ENCODE assay signal across 22 cellular contexts in genomic region chr2:157930728-157931127, GRCh38. TPM values are rescaled to one million over a fixed set of nuclear protein-coding genes. Genes with fewer than 3 reads are reported as not detected.
DNase-seq lines count a peak whose midpoint lies in the region; ATAC-seq, FAIRE-seq and TF ChIP-seq lines count a peak whose summit lies in the region.
"Had no signal": no experiment of that assay in that cellular context is flagged by ENCODE, and none has a peak within 500 bp of the region (broad histone marks: within the 10 kb centered on the region; RNA-seq: fewer than 3 reads in every experiment).

No MANE protein-coding gene starts in this region.

- H4K5ac ChIP-seq in mesendoderm (ENCODE audit: low read length): no peak overlapping the region

- no peak overlapping the region for H3K56ac ChIP-seq in mesendoderm (ENCODE audit: low read length)

- H2AFZ ChIP-seq in K562 (ENCODE audit: low read depth, low read length): peak overlapping the region; percentile 75; the same call in 1 of the 2 replicates
- H2AFZ ChIP-seq: GM23338 had no signal

- H3K9ac ChIP-seq in K562 (ENCODE audit: insufficient read depth in 1 of 2, low read depth in 2 of 2, low read length in 2 of 2) (peak overlapping the region in 1 of 2 experiments; percentile 29; a peak in 2 of 4 replicates), mesendoderm (ENCODE audit: low read length) (no peak overlapping the region)
- H3K9ac ChIP-seq: BLaER1 treated with 17β-estradiol and CSF1 and Interleukin-3, amounts not matched to agents 10 nM and 100 nM had no signal

- TF ChIP-seq RAD21 in K562 (CRISPR knock-in tag; conservative IDR thresholded peaks at IDR 0.05 in 1 of 2, IDR thresholded peaks at IDR 0.05 in 1 of 2): no peak

- DNase-seq in Right ventricle myocardium superior: no peak
- DNase-seq in right cardiac atrium: no peak
- peak; percentile 36 for DNase-seq in OCI-M1 (lab: John Stamatoyannopoulos, UW)
- DNase-seq in K562 (ENCODE audit: extremely low read depth in 1 of 4, low spot score in 3 of 4): no peak
- DNase-seq in mesendoderm: no peak
- DNase-seq in Kasumi-1 (lab: John Stamatoyannopoulos, UW): no peak
- DNase-seq: 8988T; ACHN; AML-193; BE2C; CD4-positive, alpha-beta T cell; CD8-positive, alpha-beta memory T cell; DMS 273 treated with DMSO at 0.1 percent for 48 hours; DMS79 treated with DMSO at 0.1 percent for 48 hours; H9 had no signal

- no peaks in the 10 kb centered on the region for H3K36me3 ChIP-seq in K562 (ENCODE audit: control insufficient read depth, insufficient read depth, low read length)
- no peaks in the 10 kb centered on the region for H3K36me3 ChIP-seq in mesendoderm (ENCODE audit: control insufficient read depth, insufficient read depth, low read length)
- H3K36me3 ChIP-seq: BE2C; BLaER1 treated with 17β-estradiol and CSF1 and Interleukin-3, amounts not matched to agents 10 nM and 100 nM had no signal

- TF ChIP-seq CTCF in K562 (IDR thresholded peaks at IDR 0.05 in 2 of 3, conservative IDR thresholded peaks at IDR 0.05 in 1 of 3; ENCODE audit: insufficient read depth in 2 of 3, low read depth in 1 of 3, low read length in 3 of 3): no peak

- peak overlapping the region; percentile 57 for H2BK15ac ChIP-seq in mesendoderm (replicated peaks; ENCODE audit: low read depth)

- TF ChIP-seq EP300 in K562 (IDR thresholded peaks at IDR 0.05; ENCODE audit: low read length): no peak

- no peak for FAIRE-seq in K562 (lab: Jason Lieb, UNC)
- FAIRE-seq: A549, GM12891, GM18507 had no signal

- TF ChIP-seq POLR2A in K562 (conservative IDR thresholded peaks at IDR 0.05): no peak

- H3K79me1 ChIP-seq in mesendoderm (ENCODE audit: low read length): no peaks in the 10 kb centered on the region

- no peak overlapping the region for H2AK5ac ChIP-seq in mesendoderm (ENCODE audit: low read length)

- H3K23ac ChIP-seq in mesendoderm (ENCODE audit: low read length): no peak overlapping the region

- peak overlapping the region; percentile 47 for H3K18ac ChIP-seq in mesendoderm (ENCODE audit: low read length)

- in situ Hi-C loops in K562 (cut with MboI): no loop called here

- H3K27me3 ChIP-seq in right cardiac atrium (ENCODE audit: control insufficient read depth, insufficient read depth) (no peaks in the 10 kb centered on the region), K562 (ENCODE audit: control insufficient read depth in 2 of 2, insufficient read depth in 2 of 2, low read length in 2 of 2) (no peaks in the 10 kb centered on the region), mesendoderm (ENCODE audit: insufficient read depth, low read length, poor library complexity) (peaks cover 3% of the 10 kb centered on the region)
- H3K27me3 ChIP-seq: BE2C; BLaER1 treated with 17β-estradiol and CSF1 and Interleukin-3, amounts not matched to agents 10 nM and 100 nM had no signal

- POLR2A ChIA-PET in K562 (lab: Yijun Ruan, JAX): interaction anchor here (0.6 kb wide), 1 partner anchor 253 kb away, joined by 3 read pairs; no protein-coding TSS in a partner anchor

- peak; percentile 84 for ATAC-seq in Right ventricle myocardium superior (ENCODE audit: poor library complexity)
- no peak for ATAC-seq in right cardiac atrium
- no peak for ATAC-seq in K562
- no peak for ATAC-seq in HG02938 (IDR thresholded peaks at IDR 0.05; ENCODE audit: unreplicated experiment)
- ATAC-seq: A549, GM23338, HCT116 had no signal

- H3K4me3 ChIP-seq in right cardiac atrium (ENCODE audit: low read length) (no peak overlapping the region), K562 (no peak overlapping the region), mesendoderm (ENCODE audit: low read length) (no peak overlapping the region)
- H3K4me3 ChIP-seq: A549; BLaER1 treated with 17β-estradiol and CSF1 and Interleukin-3, amounts not matched to agents 10 nM and 100 nM; GM23338 had no signal

- no peak overlapping the region for H4K8ac ChIP-seq in mesendoderm (ENCODE audit: low read depth, low read length)

- CTCF ChIA-PET in K562 (lab: Yijun Ruan, JAX; ENCODE audit: low intra/inter-chr PET ratio): no interaction called here

- no peaks in the 10 kb centered on the region for H3K9me3 ChIP-seq in right cardiac atrium (ENCODE audit: control insufficient read depth, low read length)
- no peaks in the 10 kb centered on the region for H3K9me3 ChIP-seq in K562 (replicated peaks; ENCODE audit: control insufficient read depth, insufficient read depth, low read depth, low read length)
- H3K9me3 ChIP-seq: A549, BE2C had no signal

- no peaks in the 10 kb centered on the region for H3K9me1 ChIP-seq in K562 (ENCODE audit: control insufficient read depth, insufficient read depth, low read length)

- H3K79me2 ChIP-seq in K562 (ENCODE audit: control insufficient read depth, insufficient read depth, low read length) (no peaks in the 10 kb centered on the region), mesendoderm (ENCODE audit: control insufficient read depth, insufficient read depth, low read length) (no peaks in the 10 kb centered on the region)

- no peak overlapping the region for H3K4ac ChIP-seq in mesendoderm (ENCODE audit: low read depth, low read length)

- H2BK120ac ChIP-seq in mesendoderm (ENCODE audit: low read depth, low read length): peak overlapping the region; percentile 51

- no peak overlapping the region for H2BK5ac ChIP-seq in mesendoderm (ENCODE audit: low read length)

- no TSS peak for BruUV-seq in K562 (replicated peaks; lab: Mats Ljungman, UMichigan)

- H3K4me1 ChIP-seq in right cardiac atrium (ENCODE audit: control insufficient read depth, insufficient read depth, low read length): peaks cover 1% of the 10 kb centered on the region
- H3K4me1 ChIP-seq in K562 (replicated peaks in 1 of 2; ENCODE audit: control insufficient read depth in 2 of 2, insufficient read depth in 2 of 2, low read length in 2 of 2): peaks cover 14 to 84% of the 10 kb centered on the region in 2 experiments
- peaks cover 26% of the 10 kb centered on the region for H3K4me1 ChIP-seq in mesendoderm (ENCODE audit: control insufficient read depth, low read depth, low read length)
- H3K4me1 ChIP-seq: A549; BE2C; BLaER1 treated with 17β-estradiol and CSF1 and Interleukin-3, amounts not matched to agents 10 nM and 100 nM had no signal

- intact Hi-C loops in Right ventricle myocardium superior (cut with DNase I): no loop called here
- intact Hi-C loops in right cardiac atrium (cut with DNase I): no loop called here
- intact Hi-C loops in K562 (cut with micrococcal nuclease): loop anchor here (1.0 to 2.0 kb wide), 4 partner anchors 31 to 606 kb away; partner anchors contain the start of genes ACVR1 and ERMN

- H3K27ac ChIP-seq in right cardiac atrium (ENCODE audit: low read length) (no peak overlapping the region), K562 (ENCODE audit: extremely low read depth, low read depth, low read length) (peak overlapping the region; percentile 80), mesendoderm (ENCODE audit: low read depth, low read length) (no peak overlapping the region)
- H3K27ac ChIP-seq: A549; BLaER1 treated with 17β-estradiol and CSF1 and Interleukin-3, amounts not matched to agents 10 nM and 100 nM had no signal

- H3K4me2 ChIP-seq in K562 (ENCODE audit: insufficient read depth, low read length) (no peak overlapping the region), mesendoderm (ENCODE audit: low read length) (no peak overlapping the region)
- H3K4me2 ChIP-seq: A549; BLaER1 treated with 17β-estradiol and CSF1 and Interleukin-3, amounts not matched to agents 10 nM and 100 nM had no signal

- 67% methylated on average over 2 of the region's 2 CpGs for WGBS in right cardiac atrium
- WGBS in K562 (ENCODE audit: insufficient coverage, low coverage, missing lambda C conversion rate): 66% methylated on average over 2 of the region's 2 CpGs
- no CpG with 5 or more reads among the region's 2 CpGs for WGBS in mesendoderm (ENCODE audit: extremely low coverage, insufficient coverage, low lambda C conversion rate)

- no peaks in the 10 kb centered on the region for H4K20me1 ChIP-seq in K562 (replicated peaks; ENCODE audit: control insufficient read depth, insufficient read depth, low read length)
- H4K20me1 ChIP-seq: BLaER1 treated with 17β-estradiol and CSF1 and Interleukin-3, amounts not matched to agents 10 nM and 100 nM had no signal

RNA-seq across cellular contexts. Expression of gene ACVR1, which starts 54.6 kb away (rescaled TPM):
- total RNA-seq in Right ventricle myocardium superior (28.9 TPM), right cardiac atrium (10 to 100 TPM; 41.9 to 59.3 (median 50.5) TPM), K562 (2014; rRNA removed) (4.3 and 4.4 TPM in 2 replicates), K562 (2014; rRNA removed; fragmentation: Illumina TruSeq; extraction: Trizol) (6.8 and 6.9 TPM in 2 replicates), K562 (2015; rRNA removed; fragmentation: Illumina TruSeq; extraction: Trizol) (3.8 and 4.5 TPM in 2 replicates), K562 (2021) (12.0 and 14.3 TPM in 2 replicates)
- polyA plus RNA-seq in right cardiac atrium (20.6 TPM), K562 (2011; rRNA removed) (11.4 and 14.2 TPM in 2 replicates), K562 (2014; fragmentation: Illumina TruSeq; extraction: Trizol) (12.9 and 13.0 TPM in 2 replicates), K562 (2014; fragmentation: Nextera tagmentation; extraction: Ambion mirVana) (1 to 10 TPM; 4.7 to 7.9 TPM), K562 (2014; rRNA removed) (5.9 and 6.8 TPM in 2 replicates)
- 38.7 and 52.9 TPM in 2 replicates for total RNA-seq in K562 (2011; cell fraction: chromatin; rRNA removed; ENCODE audit: low replicate concordance)
- total RNA-seq in K562 (2011; cell fraction: nucleolus; rRNA removed): 26.2 and 27.5 TPM in 2 replicates
- total RNA-seq in K562 (2011; cell fraction: nucleoplasm; rRNA removed): 35.6 and 47.0 TPM in 2 replicates
- 6.6 and 10.6 TPM in 2 replicates for polyA plus RNA-seq in K562 (2011; cell fraction: cytosol; rRNA removed)
- polyA plus RNA-seq in K562 (2011; cell fraction: nucleus; rRNA removed): 12.8 and 15.9 TPM in 2 replicates
- polyA plus RNA-seq in K562 (2012): 8.5 and 14.6 TPM in 2 replicates
- polyA minus RNA-seq in K562 (2011; rRNA and poly(A)+ RNA removed): 21.8 and 29.3 TPM in 2 replicates
- 10.3 and 12.3 TPM in 2 replicates for polyA minus RNA-seq in K562 (2011; cell fraction: cytosol; rRNA and poly(A)+ RNA removed)
- 14.8 and 26.1 TPM in 2 replicates for polyA minus RNA-seq in K562 (2011; cell fraction: nucleus; rRNA and poly(A)+ RNA removed)
- 8.4 TPM for polyA plus RNA-seq in mesendoderm (2013, experiment 1 of 2)
- 8.1 TPM for polyA plus RNA-seq in mesendoderm (2013, experiment 2 of 2)
